In the genomic region with DNA sequence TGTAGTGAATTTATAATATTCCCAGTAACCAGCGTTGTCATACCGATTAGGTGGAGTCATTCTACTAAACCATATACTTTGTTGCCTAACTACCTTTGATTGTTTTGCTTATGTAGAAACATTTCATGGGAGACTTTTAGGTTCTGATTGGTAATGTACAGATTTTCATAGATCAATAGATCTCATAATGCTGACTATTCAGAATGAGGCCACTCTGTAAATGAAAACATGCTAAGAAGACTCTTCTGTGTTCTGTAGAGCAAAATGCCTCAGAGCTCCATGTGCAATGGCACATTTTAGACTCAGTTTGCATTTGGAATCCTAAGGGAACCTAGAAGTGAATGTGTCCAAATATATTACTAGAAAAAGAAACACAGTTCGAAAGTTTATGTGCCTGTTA, we compare ENCODE assay signal across 13 cellular contexts.
"Had no signal": no experiment of that assay in that cellular context is flagged by ENCODE, and none has a peak within 500 bp of the region (broad histone marks: within the 10 kb centered on the region; RNA-seq: fewer than 3 reads in every experiment).

No MANE protein-coding gene starts in this region.

- H3K9me3 Mint-ChIP-seq: WTC11 had no signal

- H3K9me3 ChIP-seq: adrenal gland, gastroesophageal sphincter, tibial artery, uterus had no signal

- H3K27me3 ChIP-seq: adrenal gland, gastroesophageal sphincter, tibial artery, uterus had no signal

- H3K27ac Mint-ChIP-seq: WTC11 had no signal

- DNase-seq: activated CD4-positive, alpha-beta T cell treated with anti-CD3 and anti-CD28 coated beads, Interleukin-2, amount 50 U/mL, for 1 hour; activated CD8-positive, alpha-beta memory T cell treated with anti-CD3 and anti-CD28 coated beads, Interleukin-2, amount 50 U/mL, for 48 hours; activated effector memory CD4-positive, alpha-beta T cell treated with anti-CD3 and anti-CD28 coated beads, Interleukin-2, amount 50 U/mL, for 16 hours; adrenal gland; central memory CD4-positive, alpha-beta T cell; kidney; stimulated activated CD4-positive, alpha-beta T cell treated with anti-CD3 and anti-CD28 coated beads, Interleukin-4, amount 100 ng/mL, for 4 hours; tibial artery; uterus had no signal

- H3K4me3 ChIP-seq: adrenal gland, gastroesophageal sphincter, SK-N-MC, skin epidermis, tibial artery, uterus had no signal

- H3K4me3 Mint-ChIP-seq: WTC11 had no signal

- H3K36me3 ChIP-seq: uterus had no signal

- H3K27ac ChIP-seq: adrenal gland, gastroesophageal sphincter, SK-N-MC, skin epidermis, tibial artery, uterus had no signal
